ENCODE assay signal across 1 cellular context in the genomic region with DNA sequence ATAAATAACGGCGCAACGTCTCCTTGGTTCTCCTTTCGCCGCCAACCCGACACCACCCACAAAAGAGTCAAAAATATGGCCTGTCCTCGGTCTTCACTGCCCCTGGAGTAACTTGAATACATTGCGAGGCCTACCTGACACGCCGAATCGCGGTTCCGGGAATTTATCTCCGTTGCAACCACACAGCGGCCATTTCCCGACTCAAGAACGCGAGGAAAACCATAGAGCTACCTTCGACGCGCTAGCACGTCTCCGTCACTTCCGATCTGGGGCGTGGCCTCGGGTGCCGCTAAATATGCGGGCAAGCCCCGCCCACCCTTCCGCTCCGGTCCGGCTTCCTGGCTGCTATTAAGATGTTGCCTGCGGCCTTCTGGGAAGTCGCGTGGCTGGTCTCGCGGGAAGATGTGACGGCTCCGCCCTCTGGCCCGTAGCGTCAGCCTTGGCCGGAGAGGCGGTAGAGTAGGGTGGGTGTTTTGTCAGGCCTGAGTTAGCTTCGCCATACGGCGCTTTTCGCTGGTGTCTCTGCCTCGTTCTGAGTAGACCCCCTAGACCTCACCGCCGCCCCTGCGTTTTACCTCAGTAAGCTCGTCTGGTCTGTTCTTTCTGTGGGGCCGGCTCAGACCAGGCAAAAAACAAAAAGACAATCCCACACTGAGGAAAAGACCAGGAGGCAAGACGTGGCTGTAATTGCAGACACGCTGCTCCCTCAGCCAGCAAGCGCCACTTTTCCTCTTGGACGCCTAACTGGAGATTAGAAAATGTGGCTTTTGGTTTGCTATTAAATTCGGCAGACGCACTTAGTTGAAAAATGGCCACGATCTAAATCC.
TF ChIP-seq lines count a peak whose summit lies in the region.

A gene with protein sequence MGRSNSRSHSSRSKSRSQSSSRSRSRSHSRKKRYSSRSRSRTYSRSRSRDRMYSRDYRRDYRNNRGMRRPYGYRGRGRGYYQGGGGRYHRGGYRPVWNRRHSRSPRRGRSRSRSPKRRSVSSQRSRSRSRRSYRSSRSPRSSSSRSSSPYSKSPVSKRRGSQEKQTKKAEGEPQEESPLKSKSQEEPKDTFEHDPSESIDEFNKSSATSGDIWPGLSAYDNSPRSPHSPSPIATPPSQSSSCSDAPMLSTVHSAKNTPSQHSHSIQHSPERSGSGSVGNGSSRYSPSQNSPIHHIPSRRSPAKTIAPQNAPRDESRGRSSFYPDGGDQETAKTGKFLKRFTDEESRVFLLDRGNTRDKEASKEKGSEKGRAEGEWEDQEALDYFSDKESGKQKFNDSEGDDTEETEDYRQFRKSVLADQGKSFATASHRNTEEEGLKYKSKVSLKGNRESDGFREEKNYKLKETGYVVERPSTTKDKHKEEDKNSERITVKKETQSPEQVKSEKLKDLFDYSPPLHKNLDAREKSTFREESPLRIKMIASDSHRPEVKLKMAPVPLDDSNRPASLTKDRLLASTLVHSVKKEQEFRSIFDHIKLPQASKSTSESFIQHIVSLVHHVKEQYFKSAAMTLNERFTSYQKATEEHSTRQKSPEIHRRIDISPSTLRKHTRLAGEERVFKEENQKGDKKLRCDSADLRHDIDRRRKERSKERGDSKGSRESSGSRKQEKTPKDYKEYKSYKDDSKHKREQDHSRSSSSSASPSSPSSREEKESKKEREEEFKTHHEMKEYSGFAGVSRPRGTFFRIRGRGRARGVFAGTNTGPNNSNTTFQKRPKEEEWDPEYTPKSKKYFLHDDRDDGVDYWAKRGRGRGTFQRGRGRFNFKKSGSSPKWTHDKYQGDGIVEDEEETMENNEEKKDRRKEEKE (minus strand): TSS at position 268 of the 827 bp plus-strand sequence. CDS start 9,980 bp downstream, outside the sequence.

TF ChIP-seq in K562, 482 proteins besides CTCF, POLR2A, EP300 and RAD21 (continued from another document and continues in another):
- TF ChIP-seq, protein P1, sequence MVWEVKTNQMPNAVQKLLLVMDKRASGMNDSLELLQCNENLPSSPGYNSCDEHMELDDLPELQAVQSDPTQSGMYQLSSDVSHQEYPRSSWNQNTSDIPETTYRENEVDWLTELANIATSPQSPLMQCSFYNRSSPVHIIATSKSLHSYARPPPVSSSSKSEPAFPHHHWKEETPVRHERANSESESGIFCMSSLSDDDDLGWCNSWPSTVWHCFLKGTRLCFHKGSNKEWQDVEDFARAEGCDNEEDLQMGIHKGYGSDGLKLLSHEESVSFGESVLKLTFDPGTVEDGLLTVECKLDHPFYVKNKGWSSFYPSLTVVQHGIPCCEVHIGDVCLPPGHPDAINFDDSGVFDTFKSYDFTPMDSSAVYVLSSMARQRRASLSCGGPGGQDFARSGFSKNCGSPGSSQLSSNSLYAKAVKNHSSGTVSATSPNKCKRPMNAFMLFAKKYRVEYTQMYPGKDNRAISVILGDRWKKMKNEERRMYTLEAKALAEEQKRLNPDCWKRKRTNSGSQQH (CRISPR knock-in tag; IDR thresholded peaks at IDR 0.05): peak; percentile 96
- TF ChIP-seq, protein P2, sequence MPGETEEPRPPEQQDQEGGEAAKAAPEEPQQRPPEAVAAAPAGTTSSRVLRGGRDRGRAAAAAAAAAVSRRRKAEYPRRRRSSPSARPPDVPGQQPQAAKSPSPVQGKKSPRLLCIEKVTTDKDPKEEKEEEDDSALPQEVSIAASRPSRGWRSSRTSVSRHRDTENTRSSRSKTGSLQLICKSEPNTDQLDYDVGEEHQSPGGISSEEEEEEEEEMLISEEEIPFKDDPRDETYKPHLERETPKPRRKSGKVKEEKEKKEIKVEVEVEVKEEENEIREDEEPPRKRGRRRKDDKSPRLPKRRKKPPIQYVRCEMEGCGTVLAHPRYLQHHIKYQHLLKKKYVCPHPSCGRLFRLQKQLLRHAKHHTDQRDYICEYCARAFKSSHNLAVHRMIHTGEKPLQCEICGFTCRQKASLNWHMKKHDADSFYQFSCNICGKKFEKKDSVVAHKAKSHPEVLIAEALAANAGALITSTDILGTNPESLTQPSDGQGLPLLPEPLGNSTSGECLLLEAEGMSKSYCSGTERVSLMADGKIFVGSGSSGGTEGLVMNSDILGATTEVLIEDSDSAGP (CRISPR knock-in tag; IDR thresholded peaks at IDR 0.05): 0 out of 2 replicates have a peak, but pooled peaks have one; percentile 35
- TF ChIP-seq, protein P3, sequence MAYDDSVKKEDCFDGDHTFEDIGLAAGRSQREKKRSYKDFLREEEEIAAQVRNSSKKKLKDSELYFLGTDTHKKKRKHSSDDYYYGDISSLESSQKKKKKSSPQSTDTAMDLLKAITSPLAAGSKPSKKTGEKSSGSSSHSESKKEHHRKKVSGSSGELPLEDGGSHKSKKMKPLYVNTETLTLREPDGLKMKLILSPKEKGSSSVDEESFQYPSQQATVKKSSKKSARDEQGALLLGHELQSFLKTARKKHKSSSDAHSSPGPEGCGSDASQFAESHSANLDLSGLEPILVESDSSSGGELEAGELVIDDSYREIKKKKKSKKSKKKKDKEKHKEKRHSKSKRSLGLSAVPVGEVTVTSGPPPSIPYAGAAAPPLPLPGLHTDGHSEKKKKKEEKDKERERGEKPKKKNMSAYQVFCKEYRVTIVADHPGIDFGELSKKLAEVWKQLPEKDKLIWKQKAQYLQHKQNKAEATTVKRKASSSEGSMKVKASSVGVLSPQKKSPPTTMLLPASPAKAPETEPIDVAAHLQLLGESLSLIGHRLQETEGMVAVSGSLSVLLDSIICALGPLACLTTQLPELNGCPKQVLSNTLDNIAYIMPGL (CRISPR knock-in tag; IDR thresholded peaks at IDR 0.05): no peak
- TF ChIP-seq SIX5 (IDR thresholded peaks at IDR 0.05; ENCODE audit: borderline replicate concordance in 1 of 2, insufficient read depth in 1 of 2, low read depth in 1 of 2, low read length in 2 of 2): no peak
- TF ChIP-seq, protein P4, sequence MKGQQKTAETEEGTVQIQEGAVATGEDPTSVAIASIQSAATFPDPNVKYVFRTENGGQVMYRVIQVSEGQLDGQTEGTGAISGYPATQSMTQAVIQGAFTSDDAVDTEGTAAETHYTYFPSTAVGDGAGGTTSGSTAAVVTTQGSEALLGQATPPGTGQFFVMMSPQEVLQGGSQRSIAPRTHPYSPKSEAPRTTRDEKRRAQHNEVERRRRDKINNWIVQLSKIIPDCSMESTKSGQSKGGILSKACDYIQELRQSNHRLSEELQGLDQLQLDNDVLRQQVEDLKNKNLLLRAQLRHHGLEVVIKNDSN (CRISPR knock-in tag; IDR thresholded peaks at IDR 0.05): peak; percentile 60
- TF ChIP-seq ZBTB17 (CRISPR knock-in tag; IDR thresholded peaks at IDR 0.05): peak; percentile 90; the same call in 1 of the 2 replicates
- TF ChIP-seq, protein P5, sequence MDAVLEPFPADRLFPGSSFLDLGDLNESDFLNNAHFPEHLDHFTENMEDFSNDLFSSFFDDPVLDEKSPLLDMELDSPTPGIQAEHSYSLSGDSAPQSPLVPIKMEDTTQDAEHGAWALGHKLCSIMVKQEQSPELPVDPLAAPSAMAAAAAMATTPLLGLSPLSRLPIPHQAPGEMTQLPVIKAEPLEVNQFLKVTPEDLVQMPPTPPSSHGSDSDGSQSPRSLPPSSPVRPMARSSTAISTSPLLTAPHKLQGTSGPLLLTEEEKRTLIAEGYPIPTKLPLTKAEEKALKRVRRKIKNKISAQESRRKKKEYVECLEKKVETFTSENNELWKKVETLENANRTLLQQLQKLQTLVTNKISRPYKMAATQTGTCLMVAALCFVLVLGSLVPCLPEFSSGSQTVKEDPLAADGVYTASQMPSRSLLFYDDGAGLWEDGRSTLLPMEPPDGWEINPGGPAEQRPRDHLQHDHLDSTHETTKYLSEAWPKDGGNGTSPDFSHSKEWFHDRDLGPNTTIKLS (IDR thresholded peaks at IDR 0.05; ENCODE audit: borderline replicate concordance, low read depth): peak; percentile 71
- peak; percentile 84 for TF ChIP-seq RNF2 (IDR thresholded peaks at IDR 0.05)
- peak; percentile 43 for TF ChIP-seq NEUROD1 (IDR thresholded peaks at IDR 0.05; ENCODE audit: borderline replicate concordance, low read depth, low read length, partially characterized antibody)
- TF ChIP-seq HDAC6 (IDR thresholded peaks at IDR 0.05; ENCODE audit: low read depth, low read length): no peak
- peak; percentile 63; the same call in 1 of the 2 replicates for TF ChIP-seq SMARCA4 (IDR thresholded peaks at IDR 0.05)
- TF ChIP-seq, protein P6, sequence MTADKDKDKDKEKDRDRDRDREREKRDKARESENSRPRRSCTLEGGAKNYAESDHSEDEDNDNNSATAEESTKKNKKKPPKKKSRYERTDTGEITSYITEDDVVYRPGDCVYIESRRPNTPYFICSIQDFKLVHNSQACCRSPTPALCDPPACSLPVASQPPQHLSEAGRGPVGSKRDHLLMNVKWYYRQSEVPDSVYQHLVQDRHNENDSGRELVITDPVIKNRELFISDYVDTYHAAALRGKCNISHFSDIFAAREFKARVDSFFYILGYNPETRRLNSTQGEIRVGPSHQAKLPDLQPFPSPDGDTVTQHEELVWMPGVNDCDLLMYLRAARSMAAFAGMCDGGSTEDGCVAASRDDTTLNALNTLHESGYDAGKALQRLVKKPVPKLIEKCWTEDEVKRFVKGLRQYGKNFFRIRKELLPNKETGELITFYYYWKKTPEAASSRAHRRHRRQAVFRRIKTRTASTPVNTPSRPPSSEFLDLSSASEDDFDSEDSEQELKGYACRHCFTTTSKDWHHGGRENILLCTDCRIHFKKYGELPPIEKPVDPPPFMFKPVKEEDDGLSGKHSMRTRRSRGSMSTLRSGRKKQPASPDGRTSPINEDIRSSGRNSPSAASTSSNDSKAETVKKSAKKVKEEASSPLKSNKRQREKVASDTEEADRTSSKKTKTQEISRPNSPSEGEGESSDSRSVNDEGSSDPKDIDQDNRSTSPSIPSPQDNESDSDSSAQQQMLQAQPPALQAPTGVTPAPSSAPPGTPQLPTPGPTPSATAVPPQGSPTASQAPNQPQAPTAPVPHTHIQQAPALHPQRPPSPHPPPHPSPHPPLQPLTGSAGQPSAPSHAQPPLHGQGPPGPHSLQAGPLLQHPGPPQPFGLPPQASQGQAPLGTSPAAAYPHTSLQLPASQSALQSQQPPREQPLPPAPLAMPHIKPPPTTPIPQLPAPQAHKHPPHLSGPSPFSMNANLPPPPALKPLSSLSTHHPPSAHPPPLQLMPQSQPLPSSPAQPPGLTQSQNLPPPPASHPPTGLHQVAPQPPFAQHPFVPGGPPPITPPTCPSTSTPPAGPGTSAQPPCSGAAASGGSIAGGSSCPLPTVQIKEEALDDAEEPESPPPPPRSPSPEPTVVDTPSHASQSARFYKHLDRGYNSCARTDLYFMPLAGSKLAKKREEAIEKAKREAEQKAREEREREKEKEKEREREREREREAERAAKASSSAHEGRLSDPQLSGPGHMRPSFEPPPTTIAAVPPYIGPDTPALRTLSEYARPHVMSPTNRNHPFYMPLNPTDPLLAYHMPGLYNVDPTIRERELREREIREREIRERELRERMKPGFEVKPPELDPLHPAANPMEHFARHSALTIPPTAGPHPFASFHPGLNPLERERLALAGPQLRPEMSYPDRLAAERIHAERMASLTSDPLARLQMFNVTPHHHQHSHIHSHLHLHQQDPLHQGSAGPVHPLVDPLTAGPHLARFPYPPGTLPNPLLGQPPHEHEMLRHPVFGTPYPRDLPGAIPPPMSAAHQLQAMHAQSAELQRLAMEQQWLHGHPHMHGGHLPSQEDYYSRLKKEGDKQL (CRISPR knock-in tag; IDR thresholded peaks at IDR 0.05; ENCODE audit: borderline replicate concordance): no peak
- TF ChIP-seq ZKSCAN8 (CRISPR knock-in tag; IDR thresholded peaks at IDR 0.05): peak; percentile 90; the same call in 1 of the 2 replicates
- TF ChIP-seq GABPA (tag; conservative IDR thresholded peaks at IDR 0.05; ENCODE audit: low read depth): peak; percentile 94
- peak; percentile 30; the same call in 1 of the 2 replicates for TF ChIP-seq ELF2 (CRISPR knock-in tag; IDR thresholded peaks at IDR 0.05)
- no peak for TF ChIP-seq CEBPB (tag; IDR thresholded peaks at IDR 0.05)
- TF ChIP-seq, protein P7, sequence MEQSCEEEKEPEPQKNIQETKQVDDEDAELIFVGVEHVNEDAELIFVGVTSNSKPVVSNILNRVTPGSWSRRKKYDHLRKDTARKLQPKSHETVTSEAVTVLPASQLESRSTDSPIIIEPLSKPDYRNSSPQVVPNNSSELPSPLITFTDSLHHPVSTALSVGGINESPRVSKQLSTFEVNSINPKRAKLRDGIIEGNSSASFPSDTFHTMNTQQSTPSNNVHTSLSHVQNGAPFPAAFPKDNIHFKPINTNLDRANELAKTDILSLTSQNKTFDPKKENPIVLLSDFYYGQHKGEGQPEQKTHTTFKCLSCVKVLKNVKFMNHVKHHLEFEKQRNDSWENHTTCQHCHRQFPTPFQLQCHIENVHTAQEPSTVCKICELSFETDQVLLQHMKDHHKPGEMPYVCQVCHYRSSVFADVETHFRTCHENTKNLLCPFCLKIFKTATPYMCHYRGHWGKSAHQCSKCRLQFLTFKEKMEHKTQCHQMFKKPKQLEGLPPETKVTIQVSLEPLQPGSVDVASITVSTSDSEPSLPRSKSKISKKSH (CRISPR knock-in tag; IDR thresholded peaks at IDR 0.05): no peak
- no peak for TF ChIP-seq BACH1 (tag; IDR thresholded peaks at IDR 0.05)
- peak; percentile 35; the same call in 1 of the 2 replicates for TF ChIP-seq NR2C1 (IDR thresholded peaks at IDR 0.05)
- peak; percentile 52 for TF ChIP-seq NR2C1 (tag; IDR thresholded peaks at IDR 0.05)
- no peak for TF ChIP-seq EZH2 (IDR thresholded peaks at IDR 0.05; ENCODE audit: borderline replicate concordance, low read depth, low read length)
- TF ChIP-seq FOXA1 (IDR thresholded peaks at IDR 0.05; ENCODE audit: borderline replicate concordance): no peak
- no peak for TF ChIP-seq ZNF780A (CRISPR knock-in tag; IDR thresholded peaks at IDR 0.05)
- peak; percentile 76 for TF ChIP-seq ATF7 (IDR thresholded peaks at IDR 0.05)
- TF ChIP-seq MAFG (tag; conservative IDR thresholded peaks at IDR 0.05): no peak
- TF ChIP-seq TCF3 (CRISPR knock-in tag; IDR thresholded peaks at IDR 0.05): peak; percentile 23; the same call in 1 of the 2 replicates
- no peak; a peak in 1 of 4 replicates for TF ChIP-seq KDM4B (IDR thresholded peaks at IDR 0.05; ENCODE audit: borderline replicate concordance in 2 of 2, low read depth in 1 of 2)
- no peak for TF ChIP-seq CAMTA2 (CRISPR knock-in tag; conservative IDR thresholded peaks at IDR 0.05)
- TF ChIP-seq BRD4 (IDR thresholded peaks at IDR 0.05): peak; percentile 64; the same call in 1 of the 2 replicates
- peak in 1 of 2 experiments; percentile 79; a peak in 2 of 4 replicates for TF ChIP-seq ARNT (IDR thresholded peaks at IDR 0.05)
- TF ChIP-seq HLTF (IDR thresholded peaks at IDR 0.05): peak; percentile 50; the same call in 1 of the 2 replicates
- TF ChIP-seq ZNF584 (CRISPR knock-in tag; IDR thresholded peaks at IDR 0.05; ENCODE audit: low read depth): no peak; the same call in 1 of the 2 replicates
- TF ChIP-seq TAF1 (IDR thresholded peaks at IDR 0.05; ENCODE audit: control insufficient read depth, extremely low read depth, insufficient read depth, low read length, severe bottlenecking): peak; percentile 98
- TF ChIP-seq, protein P8, sequence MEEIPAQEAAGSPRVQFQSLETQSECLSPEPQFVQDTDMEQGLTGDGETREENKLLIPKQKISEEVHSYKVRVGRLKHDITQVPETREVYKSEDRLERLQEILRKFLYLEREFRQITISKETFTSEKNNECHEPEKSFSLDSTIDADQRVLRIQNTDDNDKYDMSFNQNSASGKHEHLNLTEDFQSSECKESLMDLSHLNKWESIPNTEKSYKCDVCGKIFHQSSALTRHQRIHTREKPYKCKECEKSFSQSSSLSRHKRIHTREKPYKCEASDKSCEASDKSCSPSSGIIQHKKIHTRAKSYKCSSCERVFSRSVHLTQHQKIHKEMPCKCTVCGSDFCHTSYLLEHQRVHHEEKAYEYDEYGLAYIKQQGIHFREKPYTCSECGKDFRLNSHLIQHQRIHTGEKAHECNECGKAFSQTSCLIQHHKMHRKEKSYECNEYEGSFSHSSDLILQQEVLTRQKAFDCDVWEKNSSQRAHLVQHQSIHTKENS (CRISPR knock-in tag; IDR thresholded peaks at IDR 0.05): 0 out of 2 replicates have a peak, but pooled peaks have one; percentile 59
- TF ChIP-seq ZNF140 (CRISPR knock-in tag; IDR thresholded peaks at IDR 0.05): no peak
